2 cellular contexts compared by ENCODE assay signal in genomic region chr2:148257276-148257675, GRCh38.
TF ChIP-seq lines count a peak whose summit lies in the region.

No MANE protein-coding gene starts in this region.

TF ChIP-seq in H1, 55 proteins besides CTCF, POLR2A, EP300 and RAD21 (continued from another document):
- TF ChIP-seq, protein P1, sequence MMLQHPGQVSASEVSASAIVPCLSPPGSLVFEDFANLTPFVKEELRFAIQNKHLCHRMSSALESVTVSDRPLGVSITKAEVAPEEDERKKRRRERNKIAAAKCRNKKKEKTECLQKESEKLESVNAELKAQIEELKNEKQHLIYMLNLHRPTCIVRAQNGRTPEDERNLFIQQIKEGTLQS (IDR thresholded peaks at IDR 0.05; ENCODE audit: insufficient read depth, low read depth, low read length): no peak
- TF ChIP-seq ASH2L (IDR thresholded peaks at IDR 0.05; ENCODE audit: low read length): no peak
- TF ChIP-seq BCL11A (IDR thresholded peaks at IDR 0.05; ENCODE audit: low read depth in 2 of 2, low read length in 2 of 2): no peak
- TF ChIP-seq SP1 (IDR thresholded peaks at IDR 0.05; ENCODE audit: low read depth, low read length): no peak

TF ChIP-seq in SK-N-SH treated with all-trans-retinoic acid at 6 μM for 48 hours, 23 proteins besides CTCF, POLR2A, EP300 and RAD21 (continued from another document):
- TF ChIP-seq PATZ1 (CRISPR knock-in tag; IDR thresholded peaks at IDR 0.05; ENCODE audit: borderline replicate concordance) (no peak), TCF4 (CRISPR knock-in tag; IDR thresholded peaks at IDR 0.05; ENCODE audit: borderline replicate concordance) (no peak), RARB (CRISPR knock-in tag; IDR thresholded peaks at IDR 0.05) (no peak), ZNF70 (CRISPR knock-in tag; IDR thresholded peaks at IDR 0.05) (no peak), ZFP3 (CRISPR knock-in tag; IDR thresholded peaks at IDR 0.05) (no peak), OSR1 (CRISPR knock-in tag; IDR thresholded peaks at IDR 0.05) (no peak)
- TF ChIP-seq, protein P2, sequence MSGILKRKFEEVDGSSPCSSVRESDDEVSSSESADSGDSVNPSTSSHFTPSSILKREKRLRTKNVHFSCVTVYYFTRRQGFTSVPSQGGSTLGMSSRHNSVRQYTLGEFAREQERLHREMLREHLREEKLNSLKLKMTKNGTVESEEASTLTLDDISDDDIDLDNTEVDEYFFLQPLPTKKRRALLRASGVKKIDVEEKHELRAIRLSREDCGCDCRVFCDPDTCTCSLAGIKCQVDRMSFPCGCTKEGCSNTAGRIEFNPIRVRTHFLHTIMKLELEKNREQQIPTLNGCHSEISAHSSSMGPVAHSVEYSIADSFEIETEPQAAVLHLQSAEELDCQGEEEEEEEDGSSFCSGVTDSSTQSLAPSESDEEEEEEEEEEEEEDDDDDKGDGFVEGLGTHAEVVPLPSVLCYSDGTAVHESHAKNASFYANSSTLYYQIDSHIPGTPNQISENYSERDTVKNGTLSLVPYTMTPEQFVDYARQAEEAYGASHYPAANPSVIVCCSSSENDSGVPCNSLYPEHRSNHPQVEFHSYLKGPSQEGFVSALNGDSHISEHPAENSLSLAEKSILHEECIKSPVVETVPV (CRISPR knock-in tag; IDR thresholded peaks at IDR 0.05): no peak
- TF ChIP-seq, protein P3, sequence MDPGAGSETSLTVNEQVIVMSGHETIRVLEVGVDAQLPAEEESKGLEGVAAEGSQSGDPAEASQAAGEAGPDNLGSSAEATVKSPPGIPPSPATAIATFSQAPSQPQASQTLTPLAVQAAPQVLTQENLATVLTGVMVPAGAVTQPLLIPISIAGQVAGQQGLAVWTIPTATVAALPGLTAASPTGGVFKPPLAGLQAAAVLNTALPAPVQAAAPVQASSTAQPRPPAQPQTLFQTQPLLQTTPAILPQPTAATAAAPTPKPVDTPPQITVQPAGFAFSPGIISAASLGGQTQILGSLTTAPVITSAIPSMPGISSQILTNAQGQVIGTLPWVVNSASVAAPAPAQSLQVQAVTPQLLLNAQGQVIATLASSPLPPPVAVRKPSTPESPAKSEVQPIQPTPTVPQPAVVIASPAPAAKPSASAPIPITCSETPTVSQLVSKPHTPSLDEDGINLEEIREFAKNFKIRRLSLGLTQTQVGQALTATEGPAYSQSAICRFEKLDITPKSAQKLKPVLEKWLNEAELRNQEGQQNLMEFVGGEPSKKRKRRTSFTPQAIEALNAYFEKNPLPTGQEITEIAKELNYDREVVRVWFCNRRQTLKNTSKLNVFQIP (CRISPR knock-in tag; IDR thresholded peaks at IDR 0.05; ENCODE audit: borderline replicate concordance, low read depth): no peak
